23 cellular contexts compared by ENCODE assay signal in genomic region chr5:157911568-157911967, GRCh38. TPM values are rescaled to one million over a fixed set of nuclear protein-coding genes. Genes with fewer than 3 reads are reported as not detected.
DNase-seq lines count a peak whose midpoint lies in the region; TF ChIP-seq lines count a peak whose summit lies in the region.
"Had no signal": no experiment of that assay in that cellular context is flagged by ENCODE, and none has a peak within 500 bp of the region (broad histone marks: within the 10 kb centered on the region; RNA-seq: fewer than 3 reads in every experiment).

No MANE protein-coding gene starts in this region.

- BruUV-seq in Calu3 (replicated peaks; lab: Mats Ljungman, UMichigan), result no TSS peak
- no TSS peak for BruUV-seq in A673 (replicated peaks; lab: Mats Ljungman, UMichigan)

- CTCF ChIA-PET in Calu3 (lab: Charles Lee), result no interaction called here
- CTCF ChIA-PET in RWPE1 (lab: Yijun Ruan, JAX), result no interaction called here
- CTCF ChIA-PET in A673 (lab: Charles Lee), result no interaction called here

- H3K27ac ChIP-seq in RWPE1 (peak overlapping the region; percentile 65), esophagus (ENCODE audit: low read depth in 2 of 2, low read length in 1 of 2) (peak overlapping the region; percentile 58 to 83), thyroid gland (peak overlapping the region; percentile 87 to 97 (median 89)), A673 (ENCODE audit: low read depth, low read length, poor library complexity, severe bottlenecking) (no peak overlapping the region)

- intact Hi-C loops in Calu3 (cut with micrococcal nuclease; ENCODE audit: unreplicated experiment), result no loop called here
- intact Hi-C loops in thyroid gland (cut with DNase I), result no loop called here
- intact Hi-C loops in A673 (cut with micrococcal nuclease; ENCODE audit: unreplicated experiment), result no loop called here
- intact Hi-C loops in posterior cingulate gyrus (cut with DNase I), result no loop called here

- peaks cover 27% of the 10 kb centered on the region for H3K36me3 Mint-ChIP-seq in Calu3 (ENCODE audit: insufficient read depth, unreplicated experiment)

- peaks cover 3 to 4% of the 10 kb centered on the region in 2 donors for H3K4me1 ChIP-seq in esophagus (ENCODE audit: control insufficient read depth in 2 of 2, insufficient read depth in 2 of 2, low read length in 1 of 2)
- H3K4me1 ChIP-seq in thyroid gland, result peaks cover 39 to 40% of the 10 kb centered on the region in 2 donors
- H3K4me1 ChIP-seq in A673 (ENCODE audit: insufficient read depth, low read length, poor library complexity, severe bottlenecking), result no peaks in the 10 kb centered on the region

- no peaks in the 10 kb centered on the region for H3K36me3 ChIP-seq in esophagus (ENCODE audit: control insufficient read depth in 2 of 2, insufficient read depth in 2 of 2, low read length in 1 of 2)
- H3K36me3 ChIP-seq in thyroid gland, result no peaks in the 10 kb centered on the region
- no peaks in the 10 kb centered on the region for H3K36me3 ChIP-seq in A673 (ENCODE audit: insufficient read depth, low read length, poor library complexity, severe bottlenecking)
- H3K36me3 ChIP-seq: BE2C, MG63 had no signal

- POLR2A ChIA-PET in RWPE1 (lab: Yijun Ruan, JAX; ENCODE audit: low non-redundant PET), result no interaction called here
- POLR2A ChIA-PET in A673 (lab: Charles Lee; ENCODE audit: low non-redundant PET), result no interaction called here

- peak overlapping the region; percentile 64 for H3K27ac Mint-ChIP-seq in Calu3 (ENCODE audit: unreplicated experiment)
- H3K27ac Mint-ChIP-seq: CD4-positive, alpha-beta T cell; HFFc6 had no signal

- no peaks in the 10 kb centered on the region for H3K27me3 Mint-ChIP-seq in Calu3 (ENCODE audit: unreplicated experiment)
- H3K27me3 Mint-ChIP-seq: CD4-positive, alpha-beta T cell had no signal

- TF ChIP-seq POLR2A in thyroid gland (IDR thresholded peaks at IDR 0.05), result no peak

- TF ChIP-seq CTCF in Calu3 (IDR thresholded peaks at IDR 0.05; ENCODE audit: unreplicated experiment) (no peak), RWPE1 (conservative IDR thresholded peaks at IDR 0.05; ENCODE audit: low read depth) (no peak), thyroid gland (IDR thresholded peaks at IDR 0.05) (no peak), A673 (conservative IDR thresholded peaks at IDR 0.05; ENCODE audit: low read depth, low read length) (no peak)

- 82 to 89% methylated on average over 12 of the region's 12 CpGs for WGBS in esophagus, 2 donors
- 95 to 96% methylated on average over 12 of the region's 12 CpGs for WGBS in thyroid gland, 2 donors

- no peak for DNase-seq in Calu3
- DNase-seq in RWPE1 (ENCODE audit: low spot score), result no peak
- no peak for DNase-seq in thyroid gland
- DNase-seq in A673 (ENCODE audit: low spot score), result no peak
- DNase-seq in NCI-H128 (lab: John Stamatoyannopoulos, UW; ENCODE audit: unreplicated experiment), result no peak
- no peak for DNase-seq in posterior cingulate gyrus
- DNase-seq: BE2C; CD4-positive, alpha-beta T cell; COR-L47; DMS 273 treated with DMSO at 0.1 percent for 48 hours; DMS79 treated with DMSO at 0.1 percent for 48 hours; H9; HFFc6; Kasumi-1; MG63; NCI-H1048; NCI-H1436 treated with DMSO at 0.1 percent for 48 hours; NCI-H1930; NCI-H2227 treated with DMSO at 0.1 percent for 48 hours; NCI-H510A treated with DMSO at 0.1 percent for 48 hours; NCI-H774; SHP77 had no signal

- H3K9me3 ChIP-seq in esophagus (ENCODE audit: control insufficient read depth in 2 of 2, insufficient read depth in 1 of 2, low read depth in 1 of 2, low read length in 1 of 2) (no peaks in the 10 kb centered on the region), thyroid gland (no peaks in the 10 kb centered on the region), A673 (ENCODE audit: low read depth, low read length, poor library complexity, severe bottlenecking) (no peaks in the 10 kb centered on the region)
- H3K9me3 ChIP-seq: BE2C, MG63 had no signal

- H3K4me3 ChIP-seq in esophagus (ENCODE audit: low read depth in 1 of 2, low read length in 2 of 2) (no peak overlapping the region), thyroid gland (replicated peaks in 1 of 3) (no peak overlapping the region), A673 (ENCODE audit: low read depth, low read length, poor library complexity, severe bottlenecking) (no peak overlapping the region)
- H3K4me3 ChIP-seq: MG63 had no signal

- H3K27me3 ChIP-seq in esophagus (ENCODE audit: control insufficient read depth in 1 of 2, insufficient read depth in 2 of 2, low read length in 2 of 2) (no peaks in the 10 kb centered on the region), thyroid gland (no peaks in the 10 kb centered on the region), A673 (replicated peaks; ENCODE audit: insufficient read depth, low read depth, low read length, poor library complexity) (no peaks in the 10 kb centered on the region)
- H3K27me3 ChIP-seq: BE2C, MG63 had no signal

- H3K4me1 Mint-ChIP-seq in Calu3 (ENCODE audit: low read depth, unreplicated experiment), result peaks cover 49% of the 10 kb centered on the region

- H3K4me3 Mint-ChIP-seq in Calu3 (ENCODE audit: low read depth, unreplicated experiment), result peak overlapping the region; percentile 15
- H3K4me3 Mint-ChIP-seq: CD4-positive, alpha-beta T cell; H9; HFFc6 had no signal

- no peaks in the 10 kb centered on the region for H3K9me3 Mint-ChIP-seq in Calu3 (ENCODE audit: low read depth, unreplicated experiment)
- H3K9me3 Mint-ChIP-seq: CD4-positive, alpha-beta T cell; H9; HFFc6 had no signal

RNA-seq across cellular contexts. Expression of gene CLINT1, which starts 52.6 kb away (rescaled TPM):
- total RNA-seq in Calu3 (2022), result 214 and 233 TPM in 2 replicates
- polyA plus RNA-seq in esophagus, result 10 to 100 TPM; 59.1 to 75.2 TPM
- 100 to 1,000 TPM; 126 to 198 (median 159) TPM for total RNA-seq in thyroid gland
- total RNA-seq in A673 (2021), result 69.6 and 71.4 TPM in 2 replicates
